ENCODE assay signal across 7 cellular contexts in genomic region chr9:116690805-116691204, GRCh38. TPM values are rescaled to one million over a fixed set of nuclear protein-coding genes. Genes with fewer than 3 reads are reported as not detected.
DNase-seq lines count a peak whose midpoint lies in the region; ATAC-seq and TF ChIP-seq lines count a peak whose summit lies in the region.
"Not testable (repeated sequence)": the region's sequence is repeated elsewhere in the genome, so short reads cannot be mapped to it uniquely, and the experiment has no call there.

No MANE protein-coding gene starts in this region.

- H3K4me3 Mint-ChIP-seq in CD4-positive, CD25-positive, alpha-beta regulatory T cell: peak overlapping the region in 3 of 4 donors; percentile 47 to 94 (median 76)
- H3K4me3 Mint-ChIP-seq in HFFc6: peak overlapping the region; percentile 89; the same call in 1 of the 2 replicates
- H3K4me3 Mint-ChIP-seq in T-helper 17 cell; effector memory CD8-positive, alpha-beta T cell: not testable (repeated sequence)
- peak overlapping the region in 1 of 2 donors; percentile 35 for H3K4me3 Mint-ChIP-seq in activated T-cell treated with anti-CD3 and anti-CD28 coated beads, Interleukin-2, amount 50 U/mL, for 72 hours

- H3K27ac Mint-ChIP-seq in CD4-positive, CD25-positive, alpha-beta regulatory T cell: peak overlapping the region in 2 of 3 donors; percentile 5 to 79
- H3K27ac Mint-ChIP-seq in HFFc6 (peak overlapping the region; percentile 90), T-helper 17 cell (peak overlapping the region; percentile 29)
- H3K27ac Mint-ChIP-seq in activated T-cell treated with anti-CD3 and anti-CD28 coated beads, Interleukin-2, amount 50 U/mL, for 72 hours: peak overlapping the region; percentile 39
- H3K27ac Mint-ChIP-seq in effector memory CD8-positive, alpha-beta T cell: peak overlapping the region; percentile 17 to 30

- H3K27me3 Mint-ChIP-seq in CD4-positive, CD25-positive, alpha-beta regulatory T cell; HFFc6 (ENCODE audit: insufficient read depth); T-helper 17 cell; activated T-cell treated with anti-CD3 and anti-CD28 coated beads, Interleukin-2, amount 50 U/mL, for 72 hours (ENCODE audit: low read depth); effector memory CD8-positive, alpha-beta T cell: not testable (repeated sequence)

- not testable (repeated sequence) for ATAC-seq in CD4-positive, CD25-positive, alpha-beta regulatory T cell (ENCODE audit: low read depth in 2 of 2); T-helper 17 cell; activated T-cell treated with anti-CD3 and anti-CD28 coated beads, Interleukin-2, amount 50 U/mL, for 72 hours (replicated peaks in 1 of 2); effector memory CD8-positive, alpha-beta T cell (replicated peaks)

- peaks cover 79% of the 10 kb centered on the region for H3K79me2 ChIP-seq in hepatocyte

- not testable (repeated sequence) for H3K9me2 ChIP-seq in hepatocyte (replicated peaks; ENCODE audit: insufficient read depth)

- not testable (repeated sequence) for H3K9me3 ChIP-seq in CD4-positive, CD25-positive, alpha-beta regulatory T cell (ENCODE audit: control insufficient read depth in 2 of 2, low read length in 2 of 2); T-helper 17 cell (ENCODE audit: control insufficient read depth, low read length, poor library complexity, severe bottlenecking); hepatocyte (ENCODE audit: low read depth)

- H3K4me2 ChIP-seq in hepatocyte: peak overlapping the region; percentile 84

- H3K27me3 ChIP-seq in CD4-positive, CD25-positive, alpha-beta regulatory T cell (ENCODE audit: control insufficient read depth, insufficient read depth, low read length); hepatocyte: not testable (repeated sequence)

- not testable (repeated sequence) for H2AFZ ChIP-seq in hepatocyte

- H3K4me1 ChIP-seq in CD4-positive, CD25-positive, alpha-beta regulatory T cell (ENCODE audit: control insufficient read depth, insufficient read depth, low read length, poor library complexity, severe bottlenecking): peaks cover 74% of the 10 kb centered on the region
- H3K4me1 ChIP-seq in hepatocyte (ENCODE audit: insufficient read depth): peaks cover 39% of the 10 kb centered on the region

- not testable (repeated sequence) for H3K27ac ChIP-seq in CD4-positive, CD25-positive, alpha-beta regulatory T cell (ENCODE audit: insufficient read depth, low read length, poor library complexity, severe bottlenecking)
- peak overlapping the region; percentile 81 for H3K27ac ChIP-seq in hepatocyte

- TF ChIP-seq CTCF in HFFc6 (IDR thresholded peaks at IDR 0.05); hepatocyte (IDR thresholded peaks at IDR 0.05; ENCODE audit: poor library complexity): not testable (repeated sequence)

- H3K9me3 Mint-ChIP-seq in CD4-positive, CD25-positive, alpha-beta regulatory T cell; HFFc6; activated T-cell treated with anti-CD3 and anti-CD28 coated beads, Interleukin-2, amount 50 U/mL, for 72 hours; effector memory CD8-positive, alpha-beta T cell: not testable (repeated sequence)

- DNase-seq in CD4-positive, CD25-positive, alpha-beta regulatory T cell; HFFc6; T-helper 17 cell; activated T-cell treated with anti-CD3 and anti-CD28 coated beads, Interleukin-2, amount 50 U/mL, for 72 hours; effector memory CD8-positive, alpha-beta T cell; hepatocyte (ENCODE audit: low spot score): not testable (repeated sequence)
- DNase-seq in EH (ENCODE audit: low read depth): peak; percentile 33

- peaks cover 14% of the 10 kb centered on the region for H3K36me3 Mint-ChIP-seq in CD4-positive, CD25-positive, alpha-beta regulatory T cell
- H3K36me3 Mint-ChIP-seq in HFFc6 (ENCODE audit: low read depth): peaks cover 38% of the 10 kb centered on the region
- not testable (repeated sequence) for H3K36me3 Mint-ChIP-seq in T-helper 17 cell (ENCODE audit: low read depth); effector memory CD8-positive, alpha-beta T cell (ENCODE audit: insufficient read depth)
- peaks cover 0 to 15% of the 10 kb centered on the region in 2 donors for H3K36me3 Mint-ChIP-seq in activated T-cell treated with anti-CD3 and anti-CD28 coated beads, Interleukin-2, amount 50 U/mL, for 72 hours (ENCODE audit: insufficient read depth in 2 of 2)

- H4K20me1 ChIP-seq in hepatocyte (ENCODE audit: insufficient read depth, poor library complexity, severe bottlenecking): peaks cover 17% of the 10 kb centered on the region

- H3K36me3 ChIP-seq in CD4-positive, CD25-positive, alpha-beta regulatory T cell (ENCODE audit: control insufficient read depth, insufficient read depth, low read length); hepatocyte (replicated peaks; ENCODE audit: insufficient read depth, low read depth): not testable (repeated sequence)

- peak overlapping the region; percentile 85 for H3K4me3 ChIP-seq in CD4-positive, CD25-positive, alpha-beta regulatory T cell (ENCODE audit: low read depth, low read length)
- H3K4me3 ChIP-seq in hepatocyte: not testable (repeated sequence)

- peaks cover 69 to 93% (median 80%) of the 10 kb centered on the region in 4 donors for H3K4me1 Mint-ChIP-seq in CD4-positive, CD25-positive, alpha-beta regulatory T cell
- H3K4me1 Mint-ChIP-seq in HFFc6 (ENCODE audit: low read depth): peaks cover 94% of the 10 kb centered on the region
- H3K4me1 Mint-ChIP-seq in T-helper 17 cell: peaks cover 60% of the 10 kb centered on the region
- peaks cover 79% of the 10 kb centered on the region for H3K4me1 Mint-ChIP-seq in activated T-cell treated with anti-CD3 and anti-CD28 coated beads, Interleukin-2, amount 50 U/mL, for 72 hours (ENCODE audit: low read depth)
- peaks cover 60 to 67% of the 10 kb centered on the region in 2 donors for H3K4me1 Mint-ChIP-seq in effector memory CD8-positive, alpha-beta T cell (ENCODE audit: low read depth in 2 of 2)

RNA-seq across cellular contexts. Expression of gene TRIM32, which starts 3.7 kb away (rescaled TPM):
- 19.9 TPM for total RNA-seq in CD4-positive, CD25-positive, alpha-beta regulatory T cell
- polyA plus RNA-seq in CD4-positive, CD25-positive, alpha-beta regulatory T cell: 10 to 100 TPM; 24.1 to 37.5 (median 35.2) TPM
- total RNA-seq in HFFc6 (2021; fragmentation: NEBNext Ultra II Directional; extraction: Animal tissue kit (Norgen Biotek cat#: 25700)): 10 to 100 TPM; 53.7 to 71.6 (median 60.3) TPM
- 10 to 100 TPM in 1 of 2 donors, 1 to 10 TPM in 1; 8.6 to 10.8 TPM for total RNA-seq in T-helper 17 cell
- total RNA-seq in activated T-cell treated with anti-CD3 and anti-CD28 coated beads, Interleukin-2, amount 50 U/mL, for 72 hours: 10 to 100 TPM; 12.6 to 13.6 TPM
- total RNA-seq in hepatocyte: 24.1 and 30.8 TPM in 2 replicates
- polyA plus RNA-seq in hepatocyte: 14.2 and 21.0 TPM in 2 replicates

Comparison
In these comparisons a context has a peak if more than half of its experiments do, and no peak if none do; other contexts are left out.
1. H3K27ac Mint-ChIP-seq: peak in every context shown above with its lines; median percentile 90 in HFFc6; 42 in CD4-positive, CD25-positive, alpha-beta regulatory T cell; 39 in activated T-cell treated with anti-CD3 and anti-CD28 coated beads, Interleukin-2, amount 50 U/mL, for 72 hours; 29 in T-helper 17 cell; 24 in effector memory CD8-positive, alpha-beta T cell.